15 cellular contexts compared by ENCODE assay signal in genomic region chr9:130933114-130934046, GRCh38. TPM values are rescaled to one million over a fixed set of nuclear protein-coding genes. Genes with fewer than 3 reads are reported as not detected.
DNase-seq lines count a peak whose midpoint lies in the region; ATAC-seq and TF ChIP-seq lines count a peak whose summit lies in the region.
"Had no signal": no experiment of that assay in that cellular context is flagged by ENCODE, and none has a peak within 500 bp of the region (broad histone marks: within the 10 kb centered on the region; RNA-seq: fewer than 3 reads in every experiment).

No MANE protein-coding gene starts in this region.

- no peaks in the 10 kb centered on the region for H4K20me1 ChIP-seq in PC-3 (ENCODE audit: low read length)

- no peak overlapping the region for H3K4me3 Mint-ChIP-seq in stimulated activated effector memory CD8-positive, alpha-beta T cell treated with anti-CD3 and anti-CD28 coated beads, Interleukin-12 subunit alpha, Interleukin-12 subunit beta, amount 100 ng/mL, for 72 hours
- H3K4me3 Mint-ChIP-seq: activated T-cell treated with anti-CD3 and anti-CD28 coated beads, Interleukin-2, amount 50 U/mL, for 24 hours; memory B cell had no signal

- no peaks in the 10 kb centered on the region for H3K79me2 ChIP-seq in PC-3 (ENCODE audit: low read length)

- TF ChIP-seq CTCF in PC-3 (conservative IDR thresholded peaks at IDR 0.05; ENCODE audit: low read depth, low read length) (peak; percentile 13; the same call in 1 of the 2 replicates), epithelial cell of proximal tubule (conservative IDR thresholded peaks at IDR 0.05; ENCODE audit: low read depth, low read length) (peak; percentile 1), left lung (IDR thresholded peaks at IDR 0.05) (no peak)

- H3K36me3 ChIP-seq in PC-3 (ENCODE audit: low read depth, low read length) (no peaks in the 10 kb centered on the region), left lung (no peaks in the 10 kb centered on the region)
- H3K36me3 ChIP-seq: cardiac muscle cell, Peyer's patch, tibial nerve had no signal

- DNase-seq in EH (ENCODE audit: low read depth), result peak; percentile 86
- peak; percentile 67 for DNase-seq in PC-3
- no peak for DNase-seq in epithelial cell of proximal tubule (ENCODE audit: low read depth)
- DNase-seq in left lung, result peak in 1 of 2 donors; percentile 63
- DNase-seq in NCI-H82 treated with DMSO at 0.1 percent for 48 hours (lab: John Stamatoyannopoulos, UW; ENCODE audit: unreplicated experiment), result no peak
- DNase-seq in DMS 273 (lab: John Stamatoyannopoulos, UW; ENCODE audit: unreplicated experiment), result no peak
- DNase-seq in stimulated activated effector memory CD8-positive, alpha-beta T cell treated with anti-CD3 and anti-CD28 coated beads, Interleukin-12 subunit alpha, Interleukin-12 subunit beta, amount 100 ng/mL, for 72 hours (ENCODE audit: low spot score in 2 of 2), result no peak
- no peak for DNase-seq in GM19240 (ENCODE audit: insufficient read length, low spot score)
- DNase-seq: activated T-cell treated with anti-CD3 and anti-CD28 coated beads, Interleukin-2, amount 50 U/mL, for 24 hours; DMS 273 treated with DMSO at 0.1 percent for 48 hours; NCI-H2029; Peyer's patch had no signal

- H3K27ac ChIP-seq in PC-3 (ENCODE audit: low read length) (peak overlapping the region; percentile 39), left lung (no peak overlapping the region)
- H3K27ac ChIP-seq: cardiac muscle cell, Peyer's patch, tibial nerve had no signal

- H3K9ac ChIP-seq in PC-3 (ENCODE audit: low read length), result no peak overlapping the region

- CTCF ChIA-PET in PC-3 (lab: Charles Lee), result interaction anchor here (0.6 to 1.1 kb wide), 7 partner anchors 36 to 124 kb away, joined by 3 to 6 read pairs (median 4); no protein-coding TSS in a partner anchor

- no peaks in the 10 kb centered on the region for H3K9me2 ChIP-seq in PC-3 (replicated peaks; ENCODE audit: low read length)

- no TSS peak for BruUV-seq in PC-3 (replicated peaks; lab: Mats Ljungman, UMichigan)

- peaks cover 6% of the 10 kb centered on the region for H3K36me3 Mint-ChIP-seq in stimulated activated effector memory CD8-positive, alpha-beta T cell treated with anti-CD3 and anti-CD28 coated beads, Interleukin-12 subunit alpha, Interleukin-12 subunit beta, amount 100 ng/mL, for 72 hours
- H3K36me3 Mint-ChIP-seq: memory B cell had no signal

- peak overlapping the region; percentile 76 for H3K4me2 ChIP-seq in PC-3 (ENCODE audit: low read length)

- no peaks in the 10 kb centered on the region for H3K4me1 Mint-ChIP-seq in stimulated activated effector memory CD8-positive, alpha-beta T cell treated with anti-CD3 and anti-CD28 coated beads, Interleukin-12 subunit alpha, Interleukin-12 subunit beta, amount 100 ng/mL, for 72 hours

- H3K4me3 ChIP-seq in PC-3 (ENCODE audit: low read length) (peak overlapping the region; percentile 48), epithelial cell of proximal tubule (ENCODE audit: low read depth, low read length) (no peak overlapping the region), left lung (no peak overlapping the region)
- H3K4me3 ChIP-seq: cardiac muscle cell, Peyer's patch, tibial nerve had no signal

- POLR2A ChIA-PET in PC-3 (lab: Charles Lee; ENCODE audit: unreplicated experiment), result interaction anchor here (0.5 kb wide), 3 partner anchors 20 to 103 kb away, joined by 4 to 8 read pairs (median 5); no protein-coding TSS in a partner anchor

- no peak overlapping the region for H3K27ac Mint-ChIP-seq in stimulated activated effector memory CD8-positive, alpha-beta T cell treated with anti-CD3 and anti-CD28 coated beads, Interleukin-12 subunit alpha, Interleukin-12 subunit beta, amount 100 ng/mL, for 72 hours
- H3K27ac Mint-ChIP-seq: activated T-cell treated with anti-CD3 and anti-CD28 coated beads, Interleukin-2, amount 50 U/mL, for 24 hours; memory B cell had no signal

- no peaks in the 10 kb centered on the region for H3K9me3 ChIP-seq in PC-3 (ENCODE audit: low read length)
- no peaks in the 10 kb centered on the region for H3K9me3 ChIP-seq in left lung
- H3K9me3 ChIP-seq: Peyer's patch, tibial nerve had no signal

- no peaks in the 10 kb centered on the region for H3F3A ChIP-seq in PC-3 (ENCODE audit: low read length, unreplicated experiment)

- H3K27me3 ChIP-seq in PC-3 (ENCODE audit: low read length) (no peaks in the 10 kb centered on the region), left lung (peaks cover 28 to 92% of the 10 kb centered on the region in 2 donors)

- peak overlapping the region; percentile 53; the same call in 1 of the 2 replicates for H2AFZ ChIP-seq in PC-3 (ENCODE audit: low read length)

- no peaks in the 10 kb centered on the region for H3K9me3 Mint-ChIP-seq in stimulated activated effector memory CD8-positive, alpha-beta T cell treated with anti-CD3 and anti-CD28 coated beads, Interleukin-12 subunit alpha, Interleukin-12 subunit beta, amount 100 ng/mL, for 72 hours
- H3K9me3 Mint-ChIP-seq: activated T-cell treated with anti-CD3 and anti-CD28 coated beads, Interleukin-2, amount 50 U/mL, for 24 hours; memory B cell had no signal

- intact Hi-C loops in PC-3 (cut with micrococcal nuclease) (loop anchor here (5.0 kb wide), 1 partner anchor 36 kb away; the partner anchor contains the start of gene QRFP), left lung (cut with DNase I) (no loop called here)

- peaks cover 33% of the 10 kb centered on the region for H3K4me1 ChIP-seq in PC-3 (ENCODE audit: insufficient read depth, low read length)
- peaks cover 4 to 10% of the 10 kb centered on the region in 2 donors for H3K4me1 ChIP-seq in left lung

- ATAC-seq in PC-3, result peak; percentile 56
- peak; percentile 9 for ATAC-seq in left lung
- no peak for ATAC-seq in stimulated activated effector memory CD8-positive, alpha-beta T cell treated with anti-CD3 and anti-CD28 coated beads, Interleukin-12 subunit alpha, Interleukin-12 subunit beta, amount 100 ng/mL, for 72 hours

RNA-seq across cellular contexts. Expression of gene FIBCD1, which starts 5.7 kb away (rescaled TPM):
- 7.5 and 8.9 TPM in 2 replicates for total RNA-seq in PC-3 (2014; rRNA removed)
- total RNA-seq in epithelial cell of proximal tubule, result 0.29 TPM in 1 of 2 replicates, not detected in the other
- total RNA-seq in left lung, result 10 to 100 TPM in 1 of 2 donors, 1 to 10 TPM in 1; 2.5 to 11.4 TPM
- total RNA-seq: tibial nerve had no signal

RNA-seq across cellular contexts. Expression of gene QRFP, which starts 36.8 kb away (rescaled TPM):
- not detected in 2 replicates for total RNA-seq in PC-3 (2014; rRNA removed)
- not detected in 2 replicates for total RNA-seq in epithelial cell of proximal tubule
- under 1 TPM in 1 of 2 donors, not detected in 1; 0.16 TPM for total RNA-seq in left lung
- total RNA-seq: cardiac muscle cell, Peyer's patch, tibial nerve had no signal

Comparison
In these comparisons a context has a peak if more than half of its experiments do, and no peak if none do; other contexts are left out.
1. DNase-seq: peak in EH (single experiment) and PC-3 (single experiment); none in epithelial cell of proximal tubule (single experiment), NCI-H82 treated with DMSO at 0.1 percent for 48 hours (single experiment), DMS 273 (single experiment), stimulated activated effector memory CD8-positive, alpha-beta T cell treated with anti-CD3 and anti-CD28 coated beads, Interleukin-12 subunit alpha, Interleukin-12 subunit beta, amount 100 ng/mL, for 72 hours (0 of 2) and GM19240 (single experiment).
2. CTCF ChIP-seq: peak in PC-3 (single experiment) and epithelial cell of proximal tubule (single experiment); none in left lung (0 of 2).